1 cellular context compared by ENCODE assay signal in genomic region chr16:67841816-67842508, GRCh38.
A peak's percentile ranks its signal among the peaks of the same experiment; 100 is the strongest.
TF ChIP-seq lines count a peak whose summit lies in the region.

THAP11 (plus strand) TSS chr16:67842320; CDS start chr16:67842555, 235 bp downstream.

TF ChIP-seq in HepG2, 621 proteins besides CTCF, POLR2A, EP300 and RAD21 (continued from another document and continues in another):
- peak; percentile 85 for TF ChIP-seq DRAP1 (CRISPR knock-in tag; IDR thresholded peaks at IDR 0.05)
- TF ChIP-seq ZNF367 (CRISPR knock-in tag; IDR thresholded peaks at IDR 0.05; ENCODE audit: borderline replicate concordance): no peak
- TF ChIP-seq SNAPC2 (CRISPR knock-in tag; IDR thresholded peaks at IDR 0.05): 0 out of 2 replicates have a peak, but pooled peaks have one; percentile 53
- peak; percentile 52 for TF ChIP-seq MED1 (CRISPR knock-in tag; IDR thresholded peaks at IDR 0.05)
- TF ChIP-seq PHF8 (CRISPR knock-in tag; IDR thresholded peaks at IDR 0.05): peak; percentile 76; the same call in 1 of the 2 replicates
- peak; percentile 28; the same call in 1 of the 2 replicates for TF ChIP-seq HDAC2 (CRISPR knock-in tag; IDR thresholded peaks at IDR 0.05)
- peak; percentile 98 for TF ChIP-seq ZNF788 (CRISPR knock-in tag; IDR thresholded peaks at IDR 0.05; ENCODE audit: borderline replicate concordance)
- TF ChIP-seq SRF (IDR thresholded peaks at IDR 0.05; ENCODE audit: low read depth, low read length): 0 out of 2 replicates have a peak, but pooled peaks have one; percentile 57
- TF ChIP-seq ZNF749 (CRISPR knock-in tag; IDR thresholded peaks at IDR 0.05; ENCODE audit: borderline replicate concordance): 0 out of 2 replicates have a peak, but pooled peaks have one; percentile 63
- TF ChIP-seq SP5 (CRISPR knock-in tag; IDR thresholded peaks at IDR 0.05; ENCODE audit: borderline replicate concordance, low read depth): peak; percentile 64; the same call in 1 of the 2 replicates
- TF ChIP-seq ZNF878 (CRISPR knock-in tag; IDR thresholded peaks at IDR 0.05): no peak
- peak; percentile 88 for TF ChIP-seq ZBTB34 (CRISPR knock-in tag; IDR thresholded peaks at IDR 0.05)
- peak; percentile 94 for TF ChIP-seq KLF13 (CRISPR knock-in tag; IDR thresholded peaks at IDR 0.05)
- TF ChIP-seq U2AF2 (IDR thresholded peaks at IDR 0.05; ENCODE audit: low read depth, low read length): no peak
- TF ChIP-seq ZBED4 (CRISPR knock-in tag; IDR thresholded peaks at IDR 0.05; ENCODE audit: borderline replicate concordance): peak; percentile 70
- no peak for TF ChIP-seq HNRNPL (IDR thresholded peaks at IDR 0.05; ENCODE audit: low read depth, low read length)
- TF ChIP-seq ZNF205 (CRISPR knock-in tag; IDR thresholded peaks at IDR 0.05): peak; percentile 76; the same call in 1 of the 2 replicates
- TF ChIP-seq ZMAT3 (CRISPR knock-in tag; conservative IDR thresholded peaks at IDR 0.05): peak; percentile 67; the same call in 1 of the 2 replicates
- peak; percentile 81 for TF ChIP-seq IKZF5 (CRISPR knock-in tag; IDR thresholded peaks at IDR 0.05)
- TF ChIP-seq MATR3 (CRISPR knock-in tag; IDR thresholded peaks at IDR 0.05): 0 out of 2 replicates have a peak, but pooled peaks have one; percentile 15
- no peak for TF ChIP-seq MTA3 (CRISPR knock-in tag; IDR thresholded peaks at IDR 0.05)
- no peak for TF ChIP-seq ZNF317 (CRISPR knock-in tag; IDR thresholded peaks at IDR 0.05)
- peak; percentile 69 for TF ChIP-seq ZNF792 (CRISPR knock-in tag; IDR thresholded peaks at IDR 0.05)
- TF ChIP-seq ZBTB40 (IDR thresholded peaks at IDR 0.05): no peak
- TF ChIP-seq ZBTB40 (CRISPR knock-in tag; IDR thresholded peaks at IDR 0.05): peak; percentile 18; the same call in 1 of the 2 replicates
- no peak for TF ChIP-seq GABPA (IDR thresholded peaks at IDR 0.05; ENCODE audit: low read depth, low read length)
- TF ChIP-seq GABPA (CRISPR knock-in tag; IDR thresholded peaks at IDR 0.05; ENCODE audit: low read depth): peak; percentile 91
- peak; percentile 77 for TF ChIP-seq TBX2 (CRISPR knock-in tag; IDR thresholded peaks at IDR 0.05; ENCODE audit: borderline replicate concordance)
- TF ChIP-seq FOXA1 (IDR thresholded peaks at IDR 0.05): no peak
- 0 out of 2 replicates have a peak, but pooled peaks have one; percentile 17 for TF ChIP-seq FOXA1 (CRISPR knock-in tag; IDR thresholded peaks at IDR 0.05)
- peak in 1 of 2 experiments; percentile 78; a peak in 2 of 4 replicates for TF ChIP-seq KLF16 (CRISPR knock-in tag; IDR thresholded peaks at IDR 0.05)
- peak; percentile 59; the same call in 1 of the 2 replicates for TF ChIP-seq RXRB (CRISPR knock-in tag; IDR thresholded peaks at IDR 0.05; ENCODE audit: borderline replicate concordance)
- TF ChIP-seq USF2 (IDR thresholded peaks at IDR 0.05; ENCODE audit: low read depth, low read length): no peak
- no peak for TF ChIP-seq USF2 (CRISPR knock-in tag; IDR thresholded peaks at IDR 0.05; ENCODE audit: borderline replicate concordance)
- peak; percentile 76; the same call in 1 of the 2 replicates for TF ChIP-seq ZNF784 (CRISPR knock-in tag; IDR thresholded peaks at IDR 0.05; ENCODE audit: borderline replicate concordance)
- peak; percentile 77; the same call in 1 of the 2 replicates for TF ChIP-seq ZNF747 (CRISPR knock-in tag; IDR thresholded peaks at IDR 0.05; ENCODE audit: borderline replicate concordance)
- no peak for TF ChIP-seq BCL6 (CRISPR knock-in tag; IDR thresholded peaks at IDR 0.05)
- peak; percentile 97 for TF ChIP-seq THAP11 (CRISPR knock-in tag; IDR thresholded peaks at IDR 0.05)
- peak; percentile 81 for TF ChIP-seq TFDP1 (CRISPR knock-in tag; IDR thresholded peaks at IDR 0.05; ENCODE audit: borderline replicate concordance)
- no peak for TF ChIP-seq ZNF766 (CRISPR knock-in tag; IDR thresholded peaks at IDR 0.05; ENCODE audit: borderline replicate concordance)
